In genomic region chr6:44056392-44057237, GRCh38 we compare ENCODE assay signal across 11 cellular contexts.
DNase-seq lines count a peak whose midpoint lies in the region; ATAC-seq, FAIRE-seq and TF ChIP-seq lines count a peak whose summit lies in the region.
"Had no signal": no experiment of that assay in that cellular context is flagged by ENCODE, and none has a peak within 500 bp of the region (broad histone marks: within the 10 kb centered on the region; RNA-seq: fewer than 3 reads in every experiment).

No MANE protein-coding gene starts in this region.

- H3K4me1 Mint-ChIP-seq in CD14-positive monocyte (peaks cover 79% of the 10 kb centered on the region), astrocyte (ENCODE audit: low read depth, unreplicated experiment) (peaks cover 49% of the 10 kb centered on the region)
- H3K4me1 Mint-ChIP-seq in activated CD8-positive, alpha-beta memory T cell treated with anti-CD3 and anti-CD28 coated beads, Interleukin-2, amount 10 ng/mL, durations not matched to agents 7 days and 5 days = peaks cover 18% of the 10 kb centered on the region

- no peaks in the 10 kb centered on the region for H3K36me3 ChIP-seq in astrocyte (ENCODE audit: insufficient read depth, low read length)

- no peaks in the 10 kb centered on the region for H3K79me2 ChIP-seq in astrocyte (ENCODE audit: insufficient read depth, low read length)

- H3K4me3 ChIP-seq in astrocyte (ENCODE audit: insufficient read depth, low read depth, low read length) = no peak overlapping the region
- no peak overlapping the region for H3K4me3 ChIP-seq in retinal pigment epithelial cell (ENCODE audit: low read length)

- H3K27me3 Mint-ChIP-seq in CD14-positive monocyte (ENCODE audit: low read depth in 3 of 3) (peaks cover 2 to 10% (median 3%) of the 10 kb centered on the region in 3 donors), astrocyte (ENCODE audit: low read depth, unreplicated experiment) (no peaks in the 10 kb centered on the region)
- H3K27me3 Mint-ChIP-seq in activated CD8-positive, alpha-beta memory T cell treated with anti-CD3 and anti-CD28 coated beads, Interleukin-2, amount 10 ng/mL, durations not matched to agents 7 days and 5 days = peaks cover 6% of the 10 kb centered on the region

- no peaks in the 10 kb centered on the region for H3K9me3 ChIP-seq in astrocyte (ENCODE audit: insufficient read depth, low read depth, low read length)

- H4K20me1 ChIP-seq in astrocyte (ENCODE audit: insufficient read depth, low read length) = no peaks in the 10 kb centered on the region

- H2AFZ ChIP-seq in astrocyte (ENCODE audit: low read depth, low read length) = no peak overlapping the region

- H3K27me3 ChIP-seq in astrocyte (ENCODE audit: insufficient read depth, low read length) = no peaks in the 10 kb centered on the region

- peak overlapping the region; percentile 93 for H3K27ac ChIP-seq in astrocyte (ENCODE audit: low read depth, low read length)

- intact Hi-C loops in CD14-positive monocyte (cut with micrococcal nuclease) = loop anchor here in 1 of 2 donors (5.0 kb wide), 1 partner anchor 44 kb away; no protein-coding TSS in a partner anchor

- H3K9me3 Mint-ChIP-seq in CD14-positive monocyte (peaks cover 0 to 6% (median 0%) of the 10 kb centered on the region in 7 donors), astrocyte (ENCODE audit: unreplicated experiment) (peaks cover 11% of the 10 kb centered on the region)
- no peaks in the 10 kb centered on the region for H3K9me3 Mint-ChIP-seq in activated CD8-positive, alpha-beta memory T cell treated with anti-CD3 and anti-CD28 coated beads, Interleukin-2, amount 10 ng/mL, durations not matched to agents 7 days and 5 days (ENCODE audit: low read depth)
- H3K9me3 Mint-ChIP-seq: activated T-helper 1 cell treated with anti-CD3 and anti-CD28 coated beads, Interleukin-12 subunit alpha, Interleukin-12 subunit beta, Interleukin-2, Interleukin-4 antibody, amounts not matched to agents 30 ng/mL and 10 ng/mL and 1 ng/mL, durations not matched to agents 14 hours and 24 hours and 36 hours had no signal

- DNase-seq in CD14-positive monocyte (ENCODE audit: low spot score) (peak; percentile 20), astrocyte (ENCODE audit: low read depth) (peak; percentile 83), glomerular visceral epithelial cell (ENCODE audit: extremely low spot score) (peak; percentile 85), retinal pigment epithelial cell (ENCODE audit: low read depth) (peak; percentile 96), activated T-cell treated with anti-CD3 and anti-CD28 coated beads for 4 hours (no peak), GM19239 (ENCODE audit: insufficient read length, low spot score) (no peak)
- no peak for DNase-seq in activated CD8-positive, alpha-beta memory T cell treated with anti-CD3 and anti-CD28 coated beads, Interleukin-2, amount 10 ng/mL, durations not matched to agents 7 days and 5 days
- DNase-seq: CD4-positive, CD25-positive, alpha-beta regulatory T cell; NK-92 treated with Interleukin-12 subunit alpha and Interleukin-12 subunit beta, amount 100 ng/mL, for 24 hours had no signal

- FAIRE-seq in astrocyte (lab: Jason Lieb, UNC) = no peak
- no peak for FAIRE-seq in GM19239 (lab: Jason Lieb, UNC)

- ATAC-seq in HG03378 (IDR thresholded peaks at IDR 0.05; ENCODE audit: unreplicated experiment) = no peak
- ATAC-seq in activated CD8-positive, alpha-beta memory T cell treated with anti-CD3 and anti-CD28 coated beads, Interleukin-2, amount 10 ng/mL, durations not matched to agents 7 days and 5 days = no peak

- H3K4me1 ChIP-seq in astrocyte (ENCODE audit: insufficient read depth, low read length) = peaks cover 81% of the 10 kb centered on the region

- CTCF ChIA-PET in activated CD8-positive, alpha-beta memory T cell treated with anti-CD3 and anti-CD28 coated beads, Interleukin-2, amount 10 ng/mL, durations not matched to agents 7 days and 5 days (lab: Charles Lee) = no interaction called here

- H3K36me3 Mint-ChIP-seq in CD14-positive monocyte (peaks cover 4% of the 10 kb centered on the region in 2 donors), astrocyte (ENCODE audit: low read depth, unreplicated experiment) (no peaks in the 10 kb centered on the region)
- peaks cover 5% of the 10 kb centered on the region for H3K36me3 Mint-ChIP-seq in activated CD8-positive, alpha-beta memory T cell treated with anti-CD3 and anti-CD28 coated beads, Interleukin-2, amount 10 ng/mL, durations not matched to agents 7 days and 5 days

- H3K27ac Mint-ChIP-seq in CD14-positive monocyte (peak overlapping the region; percentile 53 to 100 (median 100)), astrocyte (ENCODE audit: unreplicated experiment) (no peak overlapping the region)
- H3K27ac Mint-ChIP-seq in activated CD8-positive, alpha-beta memory T cell treated with anti-CD3 and anti-CD28 coated beads, Interleukin-2, amount 10 ng/mL, durations not matched to agents 7 days and 5 days = no peak overlapping the region
- H3K27ac Mint-ChIP-seq: activated T-helper 1 cell treated with anti-CD3 and anti-CD28 coated beads, Interleukin-12 subunit alpha, Interleukin-12 subunit beta, Interleukin-2, Interleukin-4 antibody, amounts not matched to agents 30 ng/mL and 10 ng/mL and 1 ng/mL, durations not matched to agents 14 hours and 24 hours and 36 hours; CD4-positive, CD25-positive, alpha-beta regulatory T cell had no signal

- no peak for TF ChIP-seq CTCF in CD14-positive monocyte (IDR thresholded peaks at IDR 0.05)
- TF ChIP-seq CTCF in astrocyte (IDR thresholded peaks at IDR 0.05; ENCODE audit: insufficient read depth, low read depth, low read length) = no peak
- no peak for TF ChIP-seq CTCF in retinal pigment epithelial cell (conservative IDR thresholded peaks at IDR 0.05; ENCODE audit: low read depth, low read length)

- H3K4me3 Mint-ChIP-seq in CD14-positive monocyte (peak overlapping the region in 1 of 2 donors; percentile 21), astrocyte (ENCODE audit: unreplicated experiment) (no peak overlapping the region)
- no peak overlapping the region for H3K4me3 Mint-ChIP-seq in activated CD8-positive, alpha-beta memory T cell treated with anti-CD3 and anti-CD28 coated beads, Interleukin-2, amount 10 ng/mL, durations not matched to agents 7 days and 5 days
- H3K4me3 Mint-ChIP-seq: activated T-helper 1 cell treated with anti-CD3 and anti-CD28 coated beads, Interleukin-12 subunit alpha, Interleukin-12 subunit beta, Interleukin-2, Interleukin-4 antibody, amounts not matched to agents 30 ng/mL and 10 ng/mL and 1 ng/mL, durations not matched to agents 14 hours and 24 hours and 36 hours; CD4-positive, CD25-positive, alpha-beta regulatory T cell had no signal

- H3K4me2 ChIP-seq in astrocyte (ENCODE audit: low read length) = peak overlapping the region; percentile 64

- H3K9ac ChIP-seq in astrocyte (ENCODE audit: low read length) = peak overlapping the region; percentile 83

Comparison
In these comparisons a context has a peak if more than half of its experiments do, and no peak if none do; other contexts are left out.
1. DNase-seq: peak in CD14-positive monocyte (single experiment), astrocyte (single experiment), glomerular visceral epithelial cell (single experiment) and retinal pigment epithelial cell (single experiment); none in activated CD8-positive, alpha-beta memory T cell treated with anti-CD3 and anti-CD28 coated beads, Interleukin-2, amount 10 ng/mL, durations not matched to agents 7 days and 5 days (single experiment), activated T-cell treated with anti-CD3 and anti-CD28 coated beads for 4 hours (single experiment) and GM19239 (single experiment).
2. H3K27ac Mint-ChIP-seq: peak in CD14-positive monocyte (7 of 7); none in astrocyte (single experiment) and activated CD8-positive, alpha-beta memory T cell treated with anti-CD3 and anti-CD28 coated beads, Interleukin-2, amount 10 ng/mL, durations not matched to agents 7 days and 5 days (single experiment).